In the genomic region with DNA sequence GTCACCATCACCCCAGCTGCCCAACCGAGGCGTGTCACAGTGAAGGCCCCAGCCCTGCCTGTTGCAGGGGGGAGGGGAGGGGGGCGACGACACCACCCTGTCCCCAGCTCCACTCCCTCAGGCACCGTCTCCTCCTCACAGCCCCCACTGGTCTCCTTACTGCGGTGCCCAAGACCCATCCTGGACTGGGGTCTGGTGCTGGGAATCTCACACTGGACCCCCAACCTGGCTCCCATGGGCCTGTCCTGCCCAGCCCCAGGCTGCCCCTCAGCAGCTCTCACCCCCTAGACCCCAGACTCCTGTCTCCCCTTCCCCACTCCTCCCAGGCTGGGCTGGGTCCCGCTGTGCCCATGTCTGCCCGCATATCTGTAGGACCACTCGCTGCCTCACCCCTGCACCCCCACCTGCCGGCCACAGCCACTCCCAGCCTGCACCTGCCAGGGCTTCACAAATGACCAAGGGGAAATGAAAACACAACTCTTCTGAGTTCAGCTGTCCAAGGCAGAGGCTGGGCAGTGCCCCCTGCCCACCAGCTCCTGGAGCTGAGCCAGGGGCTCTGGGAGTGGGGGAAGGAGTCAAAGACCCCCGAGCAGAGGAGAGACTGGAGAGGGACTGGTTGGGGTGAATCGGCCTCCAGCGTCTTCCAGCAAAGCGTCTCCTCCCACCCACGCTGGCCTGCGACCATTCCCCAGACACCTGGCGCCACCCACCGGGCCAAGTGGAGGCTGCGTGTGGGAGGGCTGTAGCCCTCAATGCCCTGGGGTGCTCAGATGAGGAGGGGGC, we compare ENCODE assay signal across 9 cellular contexts. TPM values are rescaled to one million over a fixed set of nuclear protein-coding genes. Genes with fewer than 3 reads are reported as not detected.
A peak's percentile ranks its signal among the peaks of the same experiment; 100 is the strongest.
DNase-seq lines count a peak whose midpoint lies in the region; ATAC-seq and TF ChIP-seq lines count a peak whose summit lies in the region.
"Had no signal": no experiment of that assay in that cellular context is flagged by ENCODE, and none has a peak within 500 bp of the region (broad histone marks: within the 10 kb centered on the region; RNA-seq: fewer than 3 reads in every experiment).

No MANE protein-coding gene starts in this region.

- no peak overlapping the region for H3K27ac ChIP-seq in gastroesophageal sphincter
- H3K27ac ChIP-seq: C4-2B had no signal

- TF ChIP-seq CTCF in gastroesophageal sphincter (IDR thresholded peaks at IDR 0.05) (peak in 3 of 4 experiments; percentile 32 to 64 (median 33)), retinal pigment epithelial cell (conservative IDR thresholded peaks at IDR 0.05; ENCODE audit: low read depth, low read length) (peak; percentile 79)

- TF ChIP-seq POLR2A in gastroesophageal sphincter (IDR thresholded peaks at IDR 0.05) = no peak

- TF ChIP-seq EP300 in gastroesophageal sphincter (IDR thresholded peaks at IDR 0.05) = no peak

- peak; percentile 39 for DNase-seq in NCI-H2107 (lab: John Stamatoyannopoulos, UW)
- no peak for DNase-seq in NCI-H2107 treated with DMSO at 0.1 percent for 48 hours (lab: John Stamatoyannopoulos, UW; ENCODE audit: unreplicated experiment)
- peak; percentile 56 to 79 for DNase-seq in NOMO-1 (lab: John Stamatoyannopoulos, UW; ENCODE audit: unreplicated experiment in 2 of 2)
- peak; percentile 74 to 77 for DNase-seq in activated T-cell treated with anti-CD3 and anti-CD28 coated beads, Interleukin-2, amount 50 U/mL, for 48 hours
- DNase-seq in retinal pigment epithelial cell (ENCODE audit: low read depth) = no peak
- no peak for DNase-seq in mesenteric fat pad (ENCODE audit: low spot score)

- no peak overlapping the region for H3K4me3 ChIP-seq in gastroesophageal sphincter
- H3K4me3 ChIP-seq in retinal pigment epithelial cell (ENCODE audit: low read length) = no peak overlapping the region

- peaks cover 0 to 32% (median 7%) of the 10 kb centered on the region in 3 donors for H3K4me1 ChIP-seq in gastroesophageal sphincter

- ATAC-seq in gastroesophageal sphincter = no peak
- ATAC-seq in GM19023 (IDR thresholded peaks at IDR 0.05; ENCODE audit: unreplicated experiment) = no peak

- WGBS in gastroesophageal sphincter (ENCODE audit: low coverage in 1 of 2), 2 donors = no CpG with 5 or more reads among the region's 19 CpGs

- no peaks in the 10 kb centered on the region for H3K36me3 ChIP-seq in gastroesophageal sphincter

- H3K27me3 ChIP-seq in gastroesophageal sphincter = peaks cover 39% of the 10 kb centered on the region

- H3K9me3 ChIP-seq in gastroesophageal sphincter = no peaks in the 10 kb centered on the region

RNA-seq across cellular contexts. Expression of gene EGFL7, which starts 32.6 kb away (rescaled TPM):
- total RNA-seq in gastroesophageal sphincter (10 to 100 TPM; 38.8 to 81.0 (median 56.4) TPM), mesenteric fat pad (155 TPM)

RNA-seq across cellular contexts. Expression of gene AGPAT2, which starts 57.2 kb away (rescaled TPM):
- total RNA-seq in gastroesophageal sphincter = 10 to 100 TPM; 28.8 to 43.6 (median 38.4) TPM
- total RNA-seq in mesenteric fat pad = 547 TPM

Comparison
In these comparisons a context has a peak if more than half of its experiments do, and no peak if none do; other contexts are left out.
1. DNase-seq: peak in NCI-H2107 (single experiment), NOMO-1 (2 of 2) and activated T-cell treated with anti-CD3 and anti-CD28 coated beads, Interleukin-2, amount 50 U/mL, for 48 hours (2 of 2); none in NCI-H2107 treated with DMSO at 0.1 percent for 48 hours (single experiment), retinal pigment epithelial cell (single experiment) and mesenteric fat pad (single experiment).
2. RNA of gene AGPAT2, which starts 57.2 kb away (total RNA-seq): 547 TPM in mesenteric fat pad (single experiment); 28.8 to 43.6 TPM in gastroesophageal sphincter; every median in the first group is over 10 times any median in the second.